In the genomic region with DNA sequence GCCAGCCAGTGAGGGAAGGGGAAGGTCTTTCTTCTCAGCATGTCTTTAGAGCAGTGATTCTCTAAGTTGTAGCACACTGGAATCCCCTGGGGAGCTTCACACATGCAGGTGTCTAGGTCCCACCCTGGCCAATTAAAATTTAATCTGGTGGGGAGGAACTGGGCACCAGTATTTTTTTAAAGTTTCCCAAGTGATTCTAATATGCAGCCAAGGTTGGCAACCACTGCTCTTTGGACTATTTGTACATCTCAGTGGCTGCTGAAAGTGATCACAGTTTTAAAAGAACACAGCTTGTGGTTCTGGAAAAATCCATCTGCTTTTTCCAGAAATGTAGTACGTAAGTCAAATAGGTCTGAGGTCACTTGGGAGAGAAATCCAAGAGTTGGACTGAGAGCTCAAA, we compare ENCODE assay signal across 19 cellular contexts.
"Had no signal": no experiment of that assay in that cellular context is flagged by ENCODE, and none has a peak within 500 bp of the region (broad histone marks: within the 10 kb centered on the region; RNA-seq: fewer than 3 reads in every experiment).

No MANE protein-coding gene starts in this region.

- H3K9me3 Mint-ChIP-seq: activated CD8-positive, alpha-beta T cell treated with anti-CD3 and anti-CD28 coated beads for 36 hours; activated naive CD8-positive, alpha-beta T cell treated with anti-CD3 and anti-CD28 coated beads, Interleukin-2, amount 10 ng/mL, durations not matched to agents 7 days and 5 days; activated T-cell treated with anti-CD3 and anti-CD28 coated beads, Interleukin-2, amount 50 U/mL, for 72 hours; neural crest cell; stimulated activated effector memory CD8-positive, alpha-beta T cell treated with anti-CD3 and anti-CD28 coated beads, Interleukin-12 subunit alpha, Interleukin-12 subunit beta, amount 100 ng/mL, for 72 hours; WTC11 had no signal

- H3K27me3 Mint-ChIP-seq: activated CD8-positive, alpha-beta T cell treated with anti-CD3 and anti-CD28 coated beads for 36 hours; activated naive CD8-positive, alpha-beta T cell treated with anti-CD3 and anti-CD28 coated beads, Interleukin-2, amount 10 ng/mL, durations not matched to agents 7 days and 5 days had no signal

- H3K27ac Mint-ChIP-seq: activated CD8-positive, alpha-beta T cell treated with anti-CD3 and anti-CD28 coated beads for 36 hours; activated naive CD8-positive, alpha-beta T cell treated with anti-CD3 and anti-CD28 coated beads, Interleukin-2, amount 10 ng/mL, durations not matched to agents 7 days and 5 days; activated T-cell treated with anti-CD3 and anti-CD28 coated beads, Interleukin-2, amount 50 U/mL, for 72 hours; stimulated activated effector memory CD8-positive, alpha-beta T cell treated with anti-CD3 and anti-CD28 coated beads, Interleukin-12 subunit alpha, Interleukin-12 subunit beta, amount 100 ng/mL, for 72 hours; WTC11 had no signal

- H3K36me3 ChIP-seq: tibial artery had no signal

- H3K9me3 ChIP-seq: psoas muscle, tibial artery had no signal

- H3K4me1 Mint-ChIP-seq: activated naive CD8-positive, alpha-beta T cell treated with anti-CD3 and anti-CD28 coated beads, Interleukin-2, amount 10 ng/mL, durations not matched to agents 7 days and 5 days had no signal

- FAIRE-seq: bronchial epithelial cell had no signal

- H3K27ac ChIP-seq: psoas muscle, tibial artery had no signal

- H3K27me3 ChIP-seq: tibial artery had no signal

- H3K4me3 ChIP-seq: lung, psoas muscle, tibial artery had no signal

- H3K4me3 Mint-ChIP-seq: activated CD8-positive, alpha-beta T cell treated with anti-CD3 and anti-CD28 coated beads for 36 hours; activated naive CD8-positive, alpha-beta T cell treated with anti-CD3 and anti-CD28 coated beads, Interleukin-2, amount 10 ng/mL, durations not matched to agents 7 days and 5 days; activated T-cell treated with anti-CD3 and anti-CD28 coated beads, Interleukin-2, amount 50 U/mL, for 72 hours; neural crest cell; stimulated activated effector memory CD8-positive, alpha-beta T cell treated with anti-CD3 and anti-CD28 coated beads, Interleukin-12 subunit alpha, Interleukin-12 subunit beta, amount 100 ng/mL, for 72 hours; WTC11 had no signal

- ATAC-seq: activated CD8-positive, alpha-beta T cell treated with anti-CD3 and anti-CD28 coated beads for 36 hours; activated T-cell treated with anti-CD3 and anti-CD28 coated beads, Interleukin-2, amount 50 U/mL, for 72 hours; psoas muscle; stimulated activated effector memory CD8-positive, alpha-beta T cell treated with anti-CD3 and anti-CD28 coated beads, Interleukin-12 subunit alpha, Interleukin-12 subunit beta, amount 100 ng/mL, for 72 hours; WTC11 had no signal

- DNase-seq: activated CD4-positive, alpha-beta T cell treated with anti-CD3 and anti-CD28 coated beads for 4 hours; activated CD8-positive, alpha-beta memory T cell treated with anti-CD3 and anti-CD28 coated beads, Interleukin-2, amount 50 U/mL, for 48 hours; activated CD8-positive, alpha-beta T cell treated with anti-CD3 and anti-CD28 coated beads for 36 hours; activated gamma-delta T cell treated with Interleukin-2 at 50 U/mL for 16 hours; activated naive CD8-positive, alpha-beta T cell treated with anti-CD3 and anti-CD28 coated beads, Interleukin-2, amount 10 ng/mL, durations not matched to agents 7 days and 5 days; activated T-cell treated with anti-CD3 and anti-CD28 coated beads, Interleukin-2, amount 50 U/mL, for 72 hours; anterior cingulate cortex; erythroblast; foreskin fibroblast; hypothalamus; midbrain; psoas muscle; SW 1271; tibial artery had no signal

- H3K36me3 Mint-ChIP-seq: stimulated activated effector memory CD8-positive, alpha-beta T cell treated with anti-CD3 and anti-CD28 coated beads, Interleukin-12 subunit alpha, Interleukin-12 subunit beta, amount 100 ng/mL, for 72 hours; WTC11 had no signal
